25 cellular contexts compared by ENCODE assay signal in genomic region chr10:71191019-71191418, GRCh38. TPM values are rescaled to one million over a fixed set of nuclear protein-coding genes. Genes with fewer than 3 reads are reported as not detected.
"Had no signal": no experiment of that assay in that cellular context is flagged by ENCODE, and none has a peak within 500 bp of the region (broad histone marks: within the 10 kb centered on the region; RNA-seq: fewer than 3 reads in every experiment).

No MANE protein-coding gene starts in this region.

- FAIRE-seq: islet of Langerhans had no signal

- H3K36me3 ChIP-seq: ovary, stomach, thyroid gland, transverse colon, upper lobe of left lung, vagina had no signal

- DNase-seq: hypothalamus; immature natural killer cell; midbrain; mucosa of descending colon; naive thymus-derived CD4-positive, alpha-beta T cell; ovary; stimulated activated CD4-positive, alpha-beta T cell treated with anti-CD3 and anti-CD28 coated beads, Interleukin-12 subunit alpha, Interleukin-12 subunit beta, amount 100 ng/mL, for 4 hours; stimulated activated CD4-positive, alpha-beta T cell treated with anti-CD3 and anti-CD28 coated beads, Interleukin-15, amount 100 ng/mL, for 24 hours; stimulated activated CD4-positive, alpha-beta T cell treated with anti-CD3 and anti-CD28 coated beads, Interleukin-2, amount 100 ng/mL, for 24 hours; stimulated activated CD4-positive, alpha-beta T cell treated with anti-CD3 and anti-CD28 coated beads, Interleukin-4, amount 100 ng/mL, for 1 hour; stimulated activated naive B cell treated with anti-CD40 and anti-IgM and Interleukin-4, amounts not matched to agents 10 μg/mL and 1 μg/mL and 100 μg/mL, for 72 hours; stimulated activated naive CD8-positive, alpha-beta T cell treated with anti-CD3 and anti-CD28 coated beads, Interleukin-15, Interleukin-2, amounts not matched to agents 100 U/mL and 50 U/mL, for 24 hours; stomach; testis; thyroid gland; transverse colon; upper lobe of left lung had no signal

- H3K9me3 ChIP-seq: mucosa of descending colon, ovary, testis, thyroid gland, transverse colon, upper lobe of left lung, vagina had no signal

- H3K27ac Mint-ChIP-seq: immature natural killer cell; naive thymus-derived CD4-positive, alpha-beta T cell; natural killer cell treated with Interleukin-12 subunit alpha and Interleukin-12 subunit beta and Interleukin-15 and Interleukin-18, amount 100 ng/mL, for 72 hours; progenitor cell of endocrine pancreas; stimulated activated naive B cell treated with anti-CD40 and anti-IgM and Interleukin-4, amounts not matched to agents 10 μg/mL and 1 μg/mL and 100 μg/mL, for 72 hours had no signal

- H3K9me3 Mint-ChIP-seq: natural killer cell treated with Interleukin-12 subunit alpha and Interleukin-12 subunit beta and Interleukin-15 and Interleukin-18, amount 100 ng/mL, for 72 hours had no signal

- H3K27ac ChIP-seq: ovary, skin epidermis, stomach, testis, thyroid gland, transverse colon, upper lobe of left lung, vagina had no signal

- H3K36me3 Mint-ChIP-seq: immature natural killer cell; naive thymus-derived CD4-positive, alpha-beta T cell; natural killer cell treated with Interleukin-12 subunit alpha and Interleukin-12 subunit beta and Interleukin-15 and Interleukin-18, amount 100 ng/mL, for 72 hours; stimulated activated naive B cell treated with anti-CD40 and anti-IgM and Interleukin-4, amounts not matched to agents 10 μg/mL and 1 μg/mL and 100 μg/mL, for 72 hours had no signal

- H3K27me3 ChIP-seq: ovary, testis, thyroid gland, upper lobe of left lung, vagina had no signal

- ATAC-seq: mucosa of descending colon; naive thymus-derived CD4-positive, alpha-beta T cell; natural killer cell treated with Interleukin-12 subunit alpha and Interleukin-12 subunit beta and Interleukin-15 and Interleukin-18, amount 100 ng/mL, for 72 hours; right cardiac atrium; sciatic nerve; stimulated activated naive B cell treated with anti-CD40 and anti-IgM and Interleukin-4, amounts not matched to agents 10 μg/mL and 1 μg/mL and 100 μg/mL, for 72 hours; stimulated activated naive CD8-positive, alpha-beta T cell treated with anti-CD3 and anti-CD28 coated beads, Interleukin-15, Interleukin-2, amounts not matched to agents 100 U/mL and 50 U/mL, for 24 hours had no signal

- H3K4me3 ChIP-seq: lung, mucosa of descending colon, ovary, skin epidermis, stomach, testis, thyroid gland, transverse colon, upper lobe of left lung, vagina had no signal

- H3K4me1 ChIP-seq: thyroid gland, transverse colon, vagina had no signal

- H3K4me1 Mint-ChIP-seq: immature natural killer cell; naive thymus-derived CD4-positive, alpha-beta T cell; stimulated activated naive B cell treated with anti-CD40 and anti-IgM and Interleukin-4, amounts not matched to agents 10 μg/mL and 1 μg/mL and 100 μg/mL, for 72 hours had no signal

- H3K4me3 Mint-ChIP-seq: immature natural killer cell; naive thymus-derived CD4-positive, alpha-beta T cell; natural killer cell treated with Interleukin-12 subunit alpha and Interleukin-12 subunit beta and Interleukin-15 and Interleukin-18, amount 100 ng/mL, for 72 hours; stimulated activated naive B cell treated with anti-CD40 and anti-IgM and Interleukin-4, amounts not matched to agents 10 μg/mL and 1 μg/mL and 100 μg/mL, for 72 hours had no signal

RNA-seq across cellular contexts. Expression of gene UNC5B, which starts 21.4 kb away (rescaled TPM):
- polyA plus RNA-seq: naive thymus-derived CD4-positive, alpha-beta T cell had no signal
